8 cellular contexts compared by ENCODE assay signal in the genomic region with DNA sequence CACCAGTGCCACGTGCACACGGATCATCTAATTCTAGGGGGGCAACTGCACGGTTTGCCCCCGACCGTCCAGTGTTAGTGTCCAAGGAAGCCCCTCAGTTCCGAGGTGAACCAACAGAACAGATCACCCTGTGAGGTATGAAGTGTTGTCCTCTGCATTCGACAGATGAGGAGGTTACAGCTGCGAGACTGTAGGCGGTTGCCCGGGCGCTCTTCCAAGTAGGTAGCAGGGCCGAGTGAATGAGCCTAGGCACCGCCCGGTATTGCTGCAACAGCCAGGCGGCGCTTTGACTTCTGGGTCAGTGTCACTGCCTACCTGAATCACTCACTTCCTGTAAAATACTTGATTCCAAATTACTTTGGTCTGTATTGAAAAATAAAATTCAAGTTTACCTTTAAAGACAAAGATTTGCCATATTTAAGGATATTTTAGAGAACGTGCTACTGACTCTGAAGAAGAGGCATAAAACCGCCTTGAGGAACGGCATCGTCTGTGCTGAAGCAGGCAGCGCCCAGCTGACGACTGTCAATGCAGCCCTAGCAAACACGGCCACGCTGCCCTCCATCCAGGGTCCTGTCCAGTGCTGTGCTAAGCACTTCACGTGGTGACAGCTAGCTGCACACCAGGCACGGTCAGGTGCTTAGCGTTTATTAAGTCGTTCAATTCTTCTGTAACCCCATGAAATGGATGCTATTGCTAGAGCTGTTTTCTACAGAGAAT. TPM values are rescaled to one million over a fixed set of nuclear protein-coding genes. Genes with fewer than 3 reads are reported as not detected.
DNase-seq lines count a peak whose midpoint lies in the region; ATAC-seq and TF ChIP-seq lines count a peak whose summit lies in the region.

No MANE protein-coding gene starts in this region.

- H3K27me3 ChIP-seq in left lung, result no peaks in the 10 kb centered on the region

- peak overlapping the region in 1 of 2 donors; percentile 64 for H3K4me3 Mint-ChIP-seq in CD14-positive monocyte
- peak overlapping the region; percentile 2 to 75 for H3K4me3 Mint-ChIP-seq in activated T-cell treated with anti-CD3 and anti-CD28 coated beads, Interleukin-2, amount 50 U/mL, for 72 hours
- H3K4me3 Mint-ChIP-seq in endothelial cell (ENCODE audit: unreplicated experiment), result no peak overlapping the region

- H3K36me3 Mint-ChIP-seq in CD14-positive monocyte, result peaks cover 0 to 2% of the 10 kb centered on the region in 2 donors
- peaks cover 0 to 4% of the 10 kb centered on the region in 2 donors for H3K36me3 Mint-ChIP-seq in activated T-cell treated with anti-CD3 and anti-CD28 coated beads, Interleukin-2, amount 50 U/mL, for 72 hours (ENCODE audit: insufficient read depth in 2 of 2)
- H3K36me3 Mint-ChIP-seq in endothelial cell (ENCODE audit: low read depth, unreplicated experiment), result no peaks in the 10 kb centered on the region

- H3K4me1 ChIP-seq in left lung, result peaks cover 0 to 19% of the 10 kb centered on the region in 2 donors

- H3K27me3 Mint-ChIP-seq in CD14-positive monocyte (ENCODE audit: low read depth in 3 of 3) (peaks cover 2 to 10% (median 4%) of the 10 kb centered on the region in 3 donors), endothelial cell (ENCODE audit: unreplicated experiment) (peaks cover 5% of the 10 kb centered on the region)
- H3K27me3 Mint-ChIP-seq in activated T-cell treated with anti-CD3 and anti-CD28 coated beads, Interleukin-2, amount 50 U/mL, for 72 hours (ENCODE audit: low read depth), result no peaks in the 10 kb centered on the region

- H3K9me3 ChIP-seq in left lung, result no peaks in the 10 kb centered on the region

- intact Hi-C loops in CD14-positive monocyte (cut with micrococcal nuclease) (no loop called here), left lung (cut with DNase I) (no loop called here)

- ATAC-seq in activated T-cell treated with anti-CD3 and anti-CD28 coated beads, Interleukin-2, amount 50 U/mL, for 72 hours (replicated peaks in 1 of 2), result peak in 1 of 2 donors; percentile 56
- ATAC-seq in left lung, result peak; percentile 80
- ATAC-seq in GM19467 (IDR thresholded peaks at IDR 0.05; ENCODE audit: unreplicated experiment), result no peak
- ATAC-seq in GM19328 (IDR thresholded peaks at IDR 0.05; ENCODE audit: unreplicated experiment), result no peak
- ATAC-seq in HG03095 (IDR thresholded peaks at IDR 0.05; ENCODE audit: unreplicated experiment), result no peak

- no peaks in the 10 kb centered on the region for H3K36me3 ChIP-seq in left lung

- no peak overlapping the region for H3K4me3 ChIP-seq in left lung

- TF ChIP-seq CTCF in CD14-positive monocyte (IDR thresholded peaks at IDR 0.05), result no peak
- no peak for TF ChIP-seq CTCF in left lung (IDR thresholded peaks at IDR 0.05)
- TF ChIP-seq CTCF in endothelial cell (IDR thresholded peaks at IDR 0.05; ENCODE audit: unreplicated experiment), result no peak

- H3K9me3 Mint-ChIP-seq in CD14-positive monocyte, result peaks cover 0 to 4% (median 0%) of the 10 kb centered on the region in 7 donors
- H3K9me3 Mint-ChIP-seq in activated T-cell treated with anti-CD3 and anti-CD28 coated beads, Interleukin-2, amount 50 U/mL, for 72 hours, result peaks cover 5% of the 10 kb centered on the region in 2 donors
- no peaks in the 10 kb centered on the region for H3K9me3 Mint-ChIP-seq in endothelial cell (ENCODE audit: unreplicated experiment)

- DNase-seq in CD14-positive monocyte (ENCODE audit: low spot score) (peak; percentile 60), NCI-H1694 treated with DMSO at 0.1 percent for 48 hours (lab: John Stamatoyannopoulos, UW) (peak; percentile 67), left lung (peak; percentile 72 to 80), endothelial cell (ENCODE audit: low spot score) (no peak)
- DNase-seq in activated T-cell treated with anti-CD3 and anti-CD28 coated beads, Interleukin-2, amount 50 U/mL, for 72 hours, result peak in 1 of 2 donors; percentile 74

- H3K27ac Mint-ChIP-seq in CD14-positive monocyte (peak overlapping the region in 6 of 7 donors; percentile 46 to 84 (median 75)), endothelial cell (ENCODE audit: unreplicated experiment) (no peak overlapping the region)
- H3K27ac Mint-ChIP-seq in activated T-cell treated with anti-CD3 and anti-CD28 coated beads, Interleukin-2, amount 50 U/mL, for 72 hours, result peak overlapping the region; percentile 41

- H3K4me1 Mint-ChIP-seq in CD14-positive monocyte (peaks cover 75% of the 10 kb centered on the region), endothelial cell (ENCODE audit: unreplicated experiment) (peaks cover 5% of the 10 kb centered on the region)
- peaks cover 70% of the 10 kb centered on the region for H3K4me1 Mint-ChIP-seq in activated T-cell treated with anti-CD3 and anti-CD28 coated beads, Interleukin-2, amount 50 U/mL, for 72 hours (ENCODE audit: low read depth)

- H3K27ac ChIP-seq in left lung, result no peak overlapping the region

RNA-seq across cellular contexts. Expression of a gene that starts 19.3 kb away (rescaled TPM):
- 10 to 100 TPM in 1 of 2 donors, 1 to 10 TPM in 1; 9.0 to 16.6 TPM for polyA plus RNA-seq in CD14-positive monocyte
- 10 to 100 TPM; 39.2 to 48.9 TPM for total RNA-seq in activated T-cell treated with anti-CD3 and anti-CD28 coated beads, Interleukin-2, amount 50 U/mL, for 72 hours
- total RNA-seq in left lung (10 to 100 TPM; 14.5 to 22.2 TPM), endothelial cell (ENCODE audit: unreplicated experiment) (34.0 TPM)

RNA-seq across cellular contexts. Expression of a gene that starts 27.3 kb away (rescaled TPM):
- polyA plus RNA-seq in CD14-positive monocyte, result under 1 TPM in 1 of 2 donors, not detected in 1; 0.21 TPM
- 1 to 10 TPM in 1 of 2 donors, under 1 TPM in 1; 0.36 to 1.1 TPM for total RNA-seq in activated T-cell treated with anti-CD3 and anti-CD28 coated beads, Interleukin-2, amount 50 U/mL, for 72 hours
- total RNA-seq in left lung, result 1 to 10 TPM in 1 of 2 donors, not detected in 1; 1.5 TPM
- total RNA-seq in endothelial cell (ENCODE audit: unreplicated experiment), result not detected
